Comparison of ENCODE assay signal across 28 cellular contexts in genomic region chr5:24320633-24321032, GRCh38.
A peak's percentile ranks its signal among the peaks of the same experiment; 100 is the strongest.
DNase-seq lines count a peak whose midpoint lies in the region; FAIRE-seq and TF ChIP-seq lines count a peak whose summit lies in the region.
"Had no signal": no experiment of that assay in that cellular context is flagged by ENCODE, and none has a peak within 500 bp of the region (broad histone marks: within the 10 kb centered on the region; RNA-seq: fewer than 3 reads in every experiment).

No MANE protein-coding gene starts in this region.

- peak; percentile 28 for FAIRE-seq in HTR-8/SVneo (lab: Jason Lieb, UNC)
- FAIRE-seq: A204.1, GM12878, GM12892, GM18507, GM19239 had no signal

- H3K79me2 ChIP-seq in SU-DHL-6 (ENCODE audit: insufficient read depth, low read length): no peaks in the 10 kb centered on the region

- peak overlapping the region; percentile 37 for H2AFZ ChIP-seq in SU-DHL-6 (ENCODE audit: low read depth, low read length, severe bottlenecking)

- H4K20me1 ChIP-seq in SU-DHL-6 (ENCODE audit: low read depth, low read length): no peaks in the 10 kb centered on the region
- H4K20me1 ChIP-seq: BLaER1 had no signal

- no peaks in the 10 kb centered on the region for H3K36me3 ChIP-seq in SU-DHL-6 (ENCODE audit: low read length)
- H3K36me3 ChIP-seq: BE2C, BLaER1 had no signal

- no peak overlapping the region for H3K9ac ChIP-seq in SU-DHL-6 (ENCODE audit: low read length)
- H3K9ac ChIP-seq: BLaER1 had no signal

- H3K27ac ChIP-seq in SU-DHL-6 (ENCODE audit: low read depth, low read length): no peak overlapping the region
- H3K27ac ChIP-seq: BLaER1 had no signal

- no peaks in the 10 kb centered on the region for H3F3A ChIP-seq in SU-DHL-6 (ENCODE audit: insufficient read depth)

- no peak overlapping the region for H3K4me3 ChIP-seq in SU-DHL-6 (ENCODE audit: insufficient read depth, low read length, poor library complexity, severe bottlenecking)
- no peak overlapping the region for H3K4me3 ChIP-seq in fibroblast of mammary gland (ENCODE audit: control insufficient read depth, low read depth, low read length)
- H3K4me3 ChIP-seq: BLaER1, GM12878 had no signal

- no peaks in the 10 kb centered on the region for H3K9me3 ChIP-seq in SU-DHL-6 (ENCODE audit: insufficient read depth, low read length)
- H3K9me3 ChIP-seq: BE2C, BLaER1 had no signal

- H3K4me2 ChIP-seq in SU-DHL-6 (ENCODE audit: low read depth, low read length, poor library complexity, severe bottlenecking): no peak overlapping the region
- H3K4me2 ChIP-seq: BLaER1 had no signal

- TF ChIP-seq CTCF in SU-DHL-6 (IDR thresholded peaks at IDR 0.05; ENCODE audit: insufficient read depth, low read length, poor library complexity, severe bottlenecking) (no peak), fibroblast of mammary gland (conservative IDR thresholded peaks at IDR 0.05; ENCODE audit: control insufficient read depth, insufficient read depth, low read depth, low read length) (no peak)

- no peaks in the 10 kb centered on the region for H3K27me3 ChIP-seq in SU-DHL-6 (ENCODE audit: low read length)
- H3K27me3 ChIP-seq: BE2C, BLaER1 had no signal

- H3K9me2 ChIP-seq in SU-DHL-6 (replicated peaks; ENCODE audit: insufficient read depth, low read length): no peaks in the 10 kb centered on the region

- peak; percentile 26 for DNase-seq in NCI-H510A treated with DMSO at 0.1 percent for 48 hours (lab: John Stamatoyannopoulos, UW)
- no peak for DNase-seq in NCI-H510A (lab: John Stamatoyannopoulos, UW)
- no peak for DNase-seq in HTR-8/SVneo (ENCODE audit: insufficient read length, low spot score)
- DNase-seq in fibroblast of mammary gland (ENCODE audit: low read depth): peak; percentile 1
- DNase-seq in NCI-H69 (lab: John Stamatoyannopoulos, UW): no peak
- DNase-seq in GM19238 (ENCODE audit: insufficient read length, low spot score): no peak
- no peak for DNase-seq in NCI-H345 treated with DMSO at 0.1 percent for 48 hours (lab: John Stamatoyannopoulos, UW; ENCODE audit: unreplicated experiment)
- DNase-seq: 8988T; ACHN; BE2C; C1 segment of cervical spinal cord; CD4-positive, alpha-beta memory T cell; CD4-positive, CD25-positive, alpha-beta regulatory T cell; CD8-positive, alpha-beta memory T cell; COR-L47; DMS 273 treated with DMSO at 0.1 percent for 48 hours; DMS153; DMS79; DND-41; EL; GDM1 had no signal

Comparison
In these comparisons a context has a peak if more than half of its experiments do, and no peak if none do; other contexts are left out.
1. DNase-seq: peak in NCI-H510A treated with DMSO at 0.1 percent for 48 hours (single experiment) and fibroblast of mammary gland (single experiment); none in NCI-H510A (single experiment), HTR-8/SVneo (single experiment), NCI-H69 (single experiment), GM19238 (single experiment) and NCI-H345 treated with DMSO at 0.1 percent for 48 hours (single experiment).